In the genomic region with DNA sequence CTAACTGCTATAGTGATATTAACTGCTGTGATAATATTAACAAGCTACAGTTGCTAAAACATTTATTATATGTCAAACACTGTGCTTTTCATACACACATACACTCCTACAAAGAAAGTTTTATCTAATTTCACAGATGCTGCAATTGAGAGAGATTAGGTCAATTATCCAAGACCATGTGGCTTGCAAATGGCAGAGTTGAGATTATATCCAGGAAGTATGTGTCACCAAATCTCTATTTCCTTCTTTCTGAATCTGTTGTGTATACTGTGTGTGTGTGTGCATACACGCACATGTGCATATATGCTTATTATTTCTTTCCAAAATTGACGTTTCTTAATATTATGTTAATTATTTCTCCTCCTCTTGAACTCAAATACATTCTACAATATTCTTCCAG, we compare ENCODE assay signal across 18 cellular contexts.
"Had no signal": no experiment of that assay in that cellular context is flagged by ENCODE, and none has a peak within 500 bp of the region (broad histone marks: within the 10 kb centered on the region; RNA-seq: fewer than 3 reads in every experiment).

No MANE protein-coding gene starts in this region.

- H3K9me3 ChIP-seq: MG63, SJSA1 had no signal

- H3K27me3 ChIP-seq: MG63, SJSA1 had no signal

- FAIRE-seq: RCC 7860 had no signal

- H3K4me3 ChIP-seq: MG63, SJSA1, SK-N-MC had no signal

- H3K27ac ChIP-seq: SJSA1, SK-N-MC had no signal

- DNase-seq: Karpas-422, KG1, MG63, NCI-H1092 treated with DMSO at 0.1 percent for 48 hours, NCI-H1436, NCI-H187, NCI-H2029, NCI-H2171 treated with DMSO at 0.1 percent for 48 hours, NCI-H2227 treated with DMSO at 0.1 percent for 48 hours, NCI-H524, NCI-H69, NCI-H774, Right ventricle myocardium superior, RPMI8226, SIG-M5 had no signal

- H3K4me1 ChIP-seq: SJSA1 had no signal

- H3K36me3 ChIP-seq: MG63, SJSA1 had no signal
